8 cellular contexts compared by ENCODE assay signal in the genomic region with DNA sequence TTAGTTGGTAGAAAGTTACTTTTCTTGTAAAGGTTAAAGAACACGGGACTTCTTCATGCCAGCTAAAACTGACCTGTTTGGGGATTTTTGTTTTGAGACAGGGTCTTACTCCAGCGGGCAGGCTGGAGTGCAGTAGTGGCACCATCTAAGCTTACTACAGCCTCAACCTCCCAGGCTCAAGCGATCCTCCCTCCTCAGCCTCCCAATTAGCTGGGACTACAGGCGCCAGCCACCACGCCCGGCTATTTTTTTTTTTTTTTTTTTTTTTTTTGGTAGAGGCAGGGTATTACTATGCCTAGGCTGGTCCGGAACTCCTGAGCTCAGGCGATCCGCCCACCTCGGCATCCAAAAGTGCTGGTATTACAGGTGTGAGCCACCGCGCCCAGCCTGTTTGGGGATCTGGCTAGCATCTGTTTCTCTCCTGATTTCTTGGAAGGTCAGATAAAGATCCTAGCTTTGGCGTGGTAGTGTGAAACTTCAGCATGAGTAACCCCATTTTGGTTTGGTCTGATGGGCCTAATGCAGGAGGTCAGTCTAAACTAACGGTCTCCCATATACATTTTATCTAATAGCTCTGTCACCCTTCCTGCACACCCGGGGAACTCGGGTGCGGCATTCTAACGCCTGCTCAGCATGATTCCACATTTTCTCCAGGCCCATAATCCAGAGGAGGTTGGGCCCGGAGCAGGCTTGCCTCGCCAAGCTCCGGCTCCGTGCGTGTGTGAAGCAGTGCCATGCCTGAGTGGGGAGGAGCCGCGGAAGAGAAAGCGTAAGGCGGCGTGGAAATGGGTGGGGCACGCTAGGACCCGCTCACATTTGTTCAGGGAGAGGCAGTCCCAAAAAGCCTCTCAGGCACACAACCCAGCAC. TPM values are rescaled to one million over a fixed set of nuclear protein-coding genes. Genes with fewer than 3 reads are reported as not detected.
DNase-seq lines count a peak whose midpoint lies in the region; ATAC-seq and TF ChIP-seq lines count a peak whose summit lies in the region.

No MANE protein-coding gene starts in this region.

- intact Hi-C loops in activated CD8-positive, alpha-beta T cell treated with anti-CD3 and anti-CD28 coated beads for 36 hours (cut with micrococcal nuclease): no loop called here

- peak; percentile 62 for ATAC-seq in HG02885 (IDR thresholded peaks at IDR 0.05; ENCODE audit: poor library complexity, unreplicated experiment)
- peak; percentile 60 for ATAC-seq in activated CD8-positive, alpha-beta T cell treated with anti-CD3 and anti-CD28 coated beads for 36 hours
- peak; percentile 60 for ATAC-seq in effector memory CD8-positive, alpha-beta T cell (replicated peaks)

- no peaks in the 10 kb centered on the region for H3K9me3 ChIP-seq in mesodermal cell (ENCODE audit: control insufficient read depth, low read length)

- POLR2A ChIA-PET in activated CD8-positive, alpha-beta T cell treated with anti-CD3 and anti-CD28 coated beads for 36 hours (lab: Charles Lee): interaction anchor here (0.6 to 6.3 kb wide), 16 partner anchors 9 to 1393 kb away, joined by 3 to 106 read pairs (median 4); a partner anchor contains a TSS

- peaks cover 31% of the 10 kb centered on the region for H3K36me3 ChIP-seq in mesodermal cell (ENCODE audit: control insufficient read depth, insufficient read depth, low read length)

- CTCF ChIA-PET in activated CD8-positive, alpha-beta T cell treated with anti-CD3 and anti-CD28 coated beads for 36 hours (lab: Charles Lee): interaction anchor here (0.6 to 8.5 kb wide), 10 partner anchors 12 to 346 kb away, joined by 3 to 57 read pairs (median 6); a partner anchor contains a TSS

- peak overlapping the region; percentile 97 for H3K4me3 ChIP-seq in mesodermal cell (ENCODE audit: extremely low read depth, insufficient read depth, low read length, poor library complexity, severe bottlenecking)

- peak overlapping the region; percentile 98 for H3K4me3 Mint-ChIP-seq in activated CD8-positive, alpha-beta T cell treated with anti-CD3 and anti-CD28 coated beads for 36 hours
- H3K4me3 Mint-ChIP-seq in effector memory CD8-positive, alpha-beta T cell: peak overlapping the region; percentile 92 to 94

- peak overlapping the region; percentile 100 for H3K27ac Mint-ChIP-seq in activated CD8-positive, alpha-beta T cell treated with anti-CD3 and anti-CD28 coated beads for 36 hours
- peak overlapping the region; percentile 97 to 99 for H3K27ac Mint-ChIP-seq in effector memory CD8-positive, alpha-beta T cell

- DNase-seq in activated T-cell treated with anti-CD3 and anti-CD28 coated beads for 1 hour (ENCODE audit: low read depth) (peak; percentile 69), NCI-H2227 treated with DMSO at 0.1 percent for 48 hours (lab: John Stamatoyannopoulos, UW) (peak; percentile 34)
- DNase-seq in activated T-cell treated with anti-CD3 and anti-CD28 coated beads, Interleukin-2, amount 50 U/mL, for 1 hour: no peak
- DNase-seq in activated CD8-positive, alpha-beta T cell treated with anti-CD3 and anti-CD28 coated beads for 36 hours: peak; percentile 81
- peak; percentile 67 to 78 (median 71) for DNase-seq in effector memory CD8-positive, alpha-beta T cell
- DNase-seq in stimulated activated CD8-positive, alpha-beta memory T cell treated with anti-CD3 and anti-CD28 coated beads, Interleukin-2, amount 100 ng/mL, for 1 hour (ENCODE audit: low read depth in 2 of 2): peak; percentile 48 to 62

- peaks cover 37% of the 10 kb centered on the region for H3K4me1 Mint-ChIP-seq in activated CD8-positive, alpha-beta T cell treated with anti-CD3 and anti-CD28 coated beads for 36 hours (ENCODE audit: low read depth)
- peaks cover 10 to 26% of the 10 kb centered on the region in 2 donors for H3K4me1 Mint-ChIP-seq in effector memory CD8-positive, alpha-beta T cell (ENCODE audit: low read depth in 2 of 2)

- H3K27me3 Mint-ChIP-seq in activated CD8-positive, alpha-beta T cell treated with anti-CD3 and anti-CD28 coated beads for 36 hours: no peaks in the 10 kb centered on the region
- H3K27me3 Mint-ChIP-seq in effector memory CD8-positive, alpha-beta T cell: no peaks in the 10 kb centered on the region

- 40 to 70% methylated on average over 11 to 18 of the region's 30 CpGs for WGBS in mesodermal cell (ENCODE audit: insufficient coverage in 2 of 2), 2 experiments

- peaks cover 28% of the 10 kb centered on the region for H3K36me3 Mint-ChIP-seq in activated CD8-positive, alpha-beta T cell treated with anti-CD3 and anti-CD28 coated beads for 36 hours (ENCODE audit: low read depth)
- peaks cover 36% of the 10 kb centered on the region for H3K36me3 Mint-ChIP-seq in effector memory CD8-positive, alpha-beta T cell (ENCODE audit: insufficient read depth)

- peaks cover 34% of the 10 kb centered on the region for H3K4me1 ChIP-seq in mesodermal cell (ENCODE audit: control insufficient read depth, insufficient read depth, low read length, poor library complexity, severe bottlenecking)

- no peaks in the 10 kb centered on the region for H3K9me3 Mint-ChIP-seq in activated CD8-positive, alpha-beta T cell treated with anti-CD3 and anti-CD28 coated beads for 36 hours
- H3K9me3 Mint-ChIP-seq in effector memory CD8-positive, alpha-beta T cell: no peaks in the 10 kb centered on the region

- H3K27ac ChIP-seq in mesodermal cell (ENCODE audit: low read depth, low read length, severe bottlenecking): peak overlapping the region; percentile 99

- TF ChIP-seq CTCF in activated CD8-positive, alpha-beta T cell treated with anti-CD3 and anti-CD28 coated beads for 36 hours (IDR thresholded peaks at IDR 0.05): no peak

RNA-seq across cellular contexts. Expression of a gene that starts 1.0 kb away (rescaled TPM):
- total RNA-seq in activated CD8-positive, alpha-beta T cell treated with anti-CD3 and anti-CD28 coated beads for 36 hours: 100 to 1,000 TPM; 253 to 263 TPM
- 260 TPM for polyA plus RNA-seq in mesodermal cell (2013, experiment 1 of 2)
- polyA plus RNA-seq in mesodermal cell (2013, experiment 2 of 2): 260 TPM

RNA-seq across cellular contexts. Expression of a gene that starts 26.2 kb away (rescaled TPM):
- total RNA-seq in activated CD8-positive, alpha-beta T cell treated with anti-CD3 and anti-CD28 coated beads for 36 hours: 10 to 100 TPM; 54.5 to 58.1 TPM
- 6.7 TPM for polyA plus RNA-seq in mesodermal cell (2013, experiment 1 of 2)
- polyA plus RNA-seq in mesodermal cell (2013, experiment 2 of 2): 5.2 TPM
